ENCODE assay signal across 6 cellular contexts in the genomic region with DNA sequence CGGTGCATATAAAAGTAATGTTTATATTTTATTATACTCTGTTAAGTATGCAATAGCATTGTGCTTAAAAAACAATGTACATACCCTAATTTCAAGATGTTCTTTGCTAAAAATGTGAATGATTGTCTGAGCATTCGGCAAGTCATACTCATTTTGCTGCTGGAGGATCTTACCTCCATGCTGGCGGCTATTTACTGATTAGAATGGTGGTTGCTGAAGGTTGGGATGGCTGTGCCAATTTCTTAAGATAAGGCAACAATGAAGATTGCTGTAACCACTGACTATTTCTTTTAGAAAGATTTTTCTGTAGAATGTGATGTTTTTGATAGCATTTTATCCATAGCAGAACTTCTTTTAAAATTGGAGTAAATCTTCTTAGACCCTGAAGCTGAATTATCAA.
"Had no signal": no experiment of that assay in that cellular context is flagged by ENCODE, and none has a peak within 500 bp of the region (broad histone marks: within the 10 kb centered on the region; RNA-seq: fewer than 3 reads in every experiment).

No MANE protein-coding gene starts in this region.

- H3K4me3 ChIP-seq: K562 had no signal

- H3K27ac ChIP-seq: HL-60 had no signal

- DNase-seq: IMR-90, KBM-7, KG1 had no signal

- ATAC-seq: HepG2, K562 had no signal
